In genomic region chr3:112689989-112690388, GRCh38 we compare ENCODE assay signal across 19 cellular contexts. TPM values are rescaled to one million over a fixed set of nuclear protein-coding genes. Genes with fewer than 3 reads are reported as not detected.
DNase-seq lines count a peak whose midpoint lies in the region; ATAC-seq and TF ChIP-seq lines count a peak whose summit lies in the region.
"Had no signal": no experiment of that assay in that cellular context is flagged by ENCODE, and none has a peak within 500 bp of the region (broad histone marks: within the 10 kb centered on the region; RNA-seq: fewer than 3 reads in every experiment).

No MANE protein-coding gene starts in this region.

- no peak overlapping the region for H3K4me3 ChIP-seq in osteoblast (ENCODE audit: insufficient read depth, low read length)
- H3K4me3 ChIP-seq: K562 had no signal

- no peaks in the 10 kb centered on the region for H4K20me1 ChIP-seq in osteoblast (ENCODE audit: insufficient read depth, low read length)

- no peak for DNase-seq in activated CD8-positive, alpha-beta memory T cell treated with anti-CD3 and anti-CD28 coated beads, Interleukin-2, amount 10 ng/mL, durations not matched to agents 7 days and 5 days
- DNase-seq in activated CD8-positive, alpha-beta memory T cell treated with anti-CD3 and anti-CD28 coated beads, Interleukin-2, amount 50 U/mL, for 48 hours = no peak
- peak; percentile 53 for DNase-seq in ecto neural progenitor cell (ENCODE audit: low spot score)
- no peak for DNase-seq in osteoblast (ENCODE audit: insufficient read length, low spot score, missing footprints)
- DNase-seq in NCI-H774 (lab: John Stamatoyannopoulos, UW) = no peak
- no peak for DNase-seq in activated CD4-positive, alpha-beta T cell treated with anti-CD3 and anti-CD28 coated beads, Interleukin-2, amount 50 U/mL, for 48 hours
- no peak for DNase-seq in activated CD4-positive, alpha-beta T cell treated with anti-CD3 and anti-CD28 coated beads for 48 hours
- DNase-seq in GM10266 (ENCODE audit: extremely low spot score) = no peak
- DNase-seq: 8988T, COR-L47, DMS153, NCI-H1092 treated with DMSO at 0.1 percent for 48 hours, NCI-H1694, NCI-H2107, NCI-H226, NCI-H526, PC-3 had no signal

- H3K4me2 ChIP-seq in osteoblast (ENCODE audit: insufficient read depth, low read length) = no peak overlapping the region

- no peaks in the 10 kb centered on the region for H3K36me3 ChIP-seq in osteoblast (ENCODE audit: insufficient read depth, low read length)

- CTCF ChIA-PET in activated CD8-positive, alpha-beta memory T cell treated with anti-CD3 and anti-CD28 coated beads, Interleukin-2, amount 10 ng/mL, durations not matched to agents 7 days and 5 days (lab: Charles Lee) = interaction anchor here (0.8 to 2.2 kb wide), 7 partner anchors 10 to 289 kb away, joined by 3 to 13 read pairs (median 5); no protein-coding TSS in a partner anchor

- peak overlapping the region; percentile 14 for H3K4me3 Mint-ChIP-seq in activated CD8-positive, alpha-beta memory T cell treated with anti-CD3 and anti-CD28 coated beads, Interleukin-2, amount 10 ng/mL, durations not matched to agents 7 days and 5 days

- TF ChIP-seq CTCF in osteoblast (IDR thresholded peaks at IDR 0.05; ENCODE audit: extremely low read depth, low read depth, low read length) (no peak), GM10266 (IDR thresholded peaks at IDR 0.05; ENCODE audit: control insufficient read depth, insufficient read depth, low read depth, missing control alignments) (no peak)

- H3K27me3 ChIP-seq in osteoblast (ENCODE audit: insufficient read depth, low read length) = no peaks in the 10 kb centered on the region

- H3K36me3 Mint-ChIP-seq in activated CD8-positive, alpha-beta memory T cell treated with anti-CD3 and anti-CD28 coated beads, Interleukin-2, amount 10 ng/mL, durations not matched to agents 7 days and 5 days = peaks cover 4% of the 10 kb centered on the region

- H3K79me2 ChIP-seq in osteoblast (ENCODE audit: insufficient read depth, low read length) = no peaks in the 10 kb centered on the region

- peaks cover 36% of the 10 kb centered on the region for H3K4me1 ChIP-seq in osteoblast (ENCODE audit: insufficient read depth, low read length)

- peak overlapping the region; percentile 55 for H2AFZ ChIP-seq in osteoblast (ENCODE audit: low read length)

- peaks cover 9% of the 10 kb centered on the region for H3K27me3 Mint-ChIP-seq in activated CD8-positive, alpha-beta memory T cell treated with anti-CD3 and anti-CD28 coated beads, Interleukin-2, amount 10 ng/mL, durations not matched to agents 7 days and 5 days

- peaks cover 28% of the 10 kb centered on the region for H3K4me1 Mint-ChIP-seq in activated CD8-positive, alpha-beta memory T cell treated with anti-CD3 and anti-CD28 coated beads, Interleukin-2, amount 10 ng/mL, durations not matched to agents 7 days and 5 days

- H3K27ac ChIP-seq in osteoblast (ENCODE audit: low read depth, low read length) = no peak overlapping the region
- H3K27ac ChIP-seq: C4-2B had no signal

- no peaks in the 10 kb centered on the region for H3K9me3 Mint-ChIP-seq in activated CD8-positive, alpha-beta memory T cell treated with anti-CD3 and anti-CD28 coated beads, Interleukin-2, amount 10 ng/mL, durations not matched to agents 7 days and 5 days (ENCODE audit: low read depth)

- H3K27ac Mint-ChIP-seq in activated CD8-positive, alpha-beta memory T cell treated with anti-CD3 and anti-CD28 coated beads, Interleukin-2, amount 10 ng/mL, durations not matched to agents 7 days and 5 days = peak overlapping the region; percentile 64

- no peaks in the 10 kb centered on the region for H3K9me3 ChIP-seq in osteoblast (ENCODE audit: low read depth, low read length)

- ATAC-seq in activated CD8-positive, alpha-beta memory T cell treated with anti-CD3 and anti-CD28 coated beads, Interleukin-2, amount 10 ng/mL, durations not matched to agents 7 days and 5 days = no peak
- ATAC-seq: K562, PC-3 had no signal

RNA-seq across cellular contexts. Expression of gene CCDC80, which starts 49.0 kb away (rescaled TPM):
- total RNA-seq in activated CD8-positive, alpha-beta memory T cell treated with anti-CD3 and anti-CD28 coated beads, Interleukin-2, amount 10 ng/mL, durations not matched to agents 7 days and 5 days = 1 to 10 TPM in 1 of 2 experiments, under 1 TPM in 1; 0.35 to 1.5 TPM
- total RNA-seq in osteoblast = 564 and 657 TPM in 2 replicates

Comparison
In these comparisons a context has a peak if more than half of its experiments do, and no peak if none do; other contexts are left out.
1. RNA of gene CCDC80, which starts 49.0 kb away (total RNA-seq): 564 to 657 TPM in osteoblast; 0.35 to 1.5 TPM in activated CD8-positive, alpha-beta memory T cell treated with anti-CD3 and anti-CD28 coated beads, Interleukin-2, amount 10 ng/mL, durations not matched to agents 7 days and 5 days; every median in the first group is over 100 times any median in the second.